Comparison of ENCODE assay signal across 11 cellular contexts in the genomic region with DNA sequence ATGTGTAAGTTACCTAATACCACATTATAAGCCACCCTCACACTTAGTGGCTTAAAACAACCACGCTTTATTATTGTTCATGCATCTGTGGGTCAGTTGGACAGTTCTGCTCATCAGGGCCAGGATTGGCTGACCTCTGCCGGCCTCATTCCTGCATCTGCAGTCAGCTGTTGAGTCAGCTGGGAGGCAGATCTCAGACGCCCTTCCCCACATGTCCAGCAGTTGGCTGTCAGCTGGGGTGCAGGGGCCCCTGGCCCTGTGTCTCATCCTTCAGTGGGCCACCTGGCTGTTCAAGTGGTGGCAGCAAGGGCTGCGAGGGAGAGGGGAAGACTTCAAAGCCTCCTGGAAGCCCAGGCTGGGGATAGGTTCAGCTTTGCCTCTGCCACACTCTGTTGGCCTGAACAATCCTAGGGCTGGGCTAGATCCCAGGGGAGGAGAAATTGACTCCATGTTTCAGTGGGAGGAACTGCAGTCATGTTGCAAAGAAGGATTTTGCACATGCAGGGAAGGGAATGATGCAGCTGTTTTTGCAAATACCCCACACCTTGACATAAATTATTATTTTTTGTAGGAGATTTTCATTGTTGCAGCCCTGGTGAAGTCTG. TPM values are rescaled to one million over a fixed set of nuclear protein-coding genes. Genes with fewer than 3 reads are reported as not detected.
DNase-seq lines count a peak whose midpoint lies in the region; ATAC-seq lines count a peak whose summit lies in the region.
"Had no signal": no experiment of that assay in that cellular context is flagged by ENCODE, and none has a peak within 500 bp of the region (broad histone marks: within the 10 kb centered on the region; RNA-seq: fewer than 3 reads in every experiment).

No MANE protein-coding gene starts in this region.

- no peak for ATAC-seq in activated T-helper 17 cell treated with anti-CD3 and anti-CD28 coated beads, Interleukin-2, amount 50 U/mL, for 72 hours (replicated peaks)
- ATAC-seq in left ventricle myocardium superior: peak; percentile 85
- ATAC-seq in HG03175 (IDR thresholded peaks at IDR 0.05; ENCODE audit: unreplicated experiment): no peak
- ATAC-seq: GM12878, natural killer cell, T-helper 17 cell had no signal

- intact Hi-C loops in left ventricle myocardium superior (cut with micrococcal nuclease): no loop called here

- peak overlapping the region; percentile 43 for H3K27ac Mint-ChIP-seq in activated T-helper 17 cell treated with anti-CD3 and anti-CD28 coated beads, Interleukin-2, amount 50 U/mL, for 72 hours
- H3K27ac Mint-ChIP-seq: activated T-helper 1 cell treated with anti-CD3 and anti-CD28 coated beads, Interleukin-12 subunit alpha, Interleukin-12 subunit beta, Interleukin-2, Interleukin-4 antibody, amounts not matched to agents 30 ng/mL and 10 ng/mL and 1 ng/mL, durations not matched to agents 14 hours and 24 hours and 36 hours; natural killer cell; T-helper 17 cell had no signal

- peaks cover 5% of the 10 kb centered on the region for H3K4me1 Mint-ChIP-seq in activated T-helper 17 cell treated with anti-CD3 and anti-CD28 coated beads, Interleukin-2, amount 50 U/mL, for 72 hours
- H3K4me1 Mint-ChIP-seq: natural killer cell had no signal

- no peaks in the 10 kb centered on the region for H3K27me3 Mint-ChIP-seq in activated T-helper 17 cell treated with anti-CD3 and anti-CD28 coated beads, Interleukin-2, amount 50 U/mL, for 72 hours
- H3K27me3 Mint-ChIP-seq: T-helper 17 cell had no signal

- peaks cover 100% of the 10 kb centered on the region for H3K36me3 Mint-ChIP-seq in activated T-helper 17 cell treated with anti-CD3 and anti-CD28 coated beads, Interleukin-2, amount 50 U/mL, for 72 hours (ENCODE audit: low read depth)

- no peaks in the 10 kb centered on the region for H3K9me3 Mint-ChIP-seq in activated T-helper 17 cell treated with anti-CD3 and anti-CD28 coated beads, Interleukin-2, amount 50 U/mL, for 72 hours
- H3K9me3 Mint-ChIP-seq: activated T-helper 1 cell treated with anti-CD3 and anti-CD28 coated beads, Interleukin-12 subunit alpha, Interleukin-12 subunit beta, Interleukin-2, Interleukin-4 antibody, amounts not matched to agents 30 ng/mL and 10 ng/mL and 1 ng/mL, durations not matched to agents 14 hours and 24 hours and 36 hours; natural killer cell had no signal

- DNase-seq in HCEC 1CT (peak; percentile 84), left ventricle myocardium superior (peak; percentile 62), stromal cell of bone marrow (ENCODE audit: low read depth) (peak; percentile 66), Ammon's horn (ENCODE audit: low spot score) (no peak), globus pallidus (ENCODE audit: low spot score) (no peak)
- DNase-seq: natural killer cell, T-helper 17 cell had no signal

- H3K4me3 Mint-ChIP-seq in activated T-helper 17 cell treated with anti-CD3 and anti-CD28 coated beads, Interleukin-2, amount 50 U/mL, for 72 hours: no peak overlapping the region
- H3K4me3 Mint-ChIP-seq: activated T-helper 1 cell treated with anti-CD3 and anti-CD28 coated beads, Interleukin-12 subunit alpha, Interleukin-12 subunit beta, Interleukin-2, Interleukin-4 antibody, amounts not matched to agents 30 ng/mL and 10 ng/mL and 1 ng/mL, durations not matched to agents 14 hours and 24 hours and 36 hours; natural killer cell; T-helper 17 cell had no signal

RNA-seq across cellular contexts. Expression of gene TACR2, which starts 33.1 kb away (rescaled TPM):
- total RNA-seq in activated T-helper 17 cell treated with anti-CD3 and anti-CD28 coated beads, Interleukin-2, amount 50 U/mL, for 72 hours: not detected
- not detected for total RNA-seq in left ventricle myocardium superior
- total RNA-seq: activated T-helper 1 cell treated with anti-CD3 and anti-CD28 coated beads, Interleukin-12 subunit alpha, Interleukin-12 subunit beta, Interleukin-2, Interleukin-4 antibody, amounts not matched to agents 30 ng/mL and 10 ng/mL and 1 ng/mL, durations not matched to agents 14 hours and 24 hours and 36 hours; GM12878; natural killer cell; T-helper 17 cell had no signal

Comparison
In these comparisons a context has a peak if more than half of its experiments do, and no peak if none do; other contexts are left out.
1. DNase-seq: peak in HCEC 1CT (single experiment), left ventricle myocardium superior (single experiment) and stromal cell of bone marrow (single experiment); none in Ammon's horn (single experiment) and globus pallidus (single experiment).